ENCODE assay signal across 28 cellular contexts in the genomic region with DNA sequence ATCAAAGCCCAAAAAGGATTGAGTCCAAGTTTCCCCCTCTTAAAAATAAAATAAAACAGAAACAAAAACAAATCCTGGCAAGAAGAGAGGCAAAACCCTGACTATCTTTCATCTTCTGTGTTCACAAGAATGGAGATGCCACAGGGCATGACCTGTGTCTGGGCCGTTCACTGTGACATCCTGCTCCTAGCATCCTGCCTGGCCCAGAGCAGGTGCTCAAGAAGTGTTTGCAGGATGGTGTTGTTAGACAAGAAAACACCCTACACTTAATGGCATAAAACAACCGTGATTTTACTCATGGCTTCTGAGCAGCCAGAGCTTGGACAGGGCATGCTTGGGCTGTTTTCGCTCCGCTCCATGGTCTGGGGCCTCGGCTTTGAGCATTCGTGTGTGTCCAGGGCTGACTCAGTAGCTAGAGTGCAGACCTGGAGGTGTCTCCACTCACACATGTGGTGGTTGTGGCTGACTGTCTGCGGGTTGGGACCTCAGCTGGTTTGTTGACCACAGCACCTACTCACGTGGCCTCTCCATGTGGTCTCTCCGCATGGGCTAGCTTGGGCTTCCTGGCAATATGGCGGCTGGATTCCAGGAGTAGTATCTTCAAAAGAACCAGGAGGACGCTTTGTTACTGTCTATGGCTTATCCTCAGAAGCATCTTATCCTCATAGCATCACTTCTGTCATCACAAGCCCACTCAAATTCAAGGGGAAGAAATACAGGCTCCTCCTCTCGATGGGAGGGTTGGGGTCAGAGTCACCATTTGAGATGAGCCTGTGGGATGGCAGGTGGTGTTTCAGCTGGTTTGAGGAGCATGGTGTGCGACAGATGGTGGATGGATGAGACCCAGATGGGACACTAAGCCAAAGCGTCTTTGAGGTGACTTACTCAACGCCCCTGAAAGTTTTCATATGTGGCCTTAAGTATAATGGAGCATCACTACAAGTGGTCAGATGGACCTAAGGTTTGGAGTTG. TPM values are rescaled to one million over a fixed set of nuclear protein-coding genes. Genes with fewer than 3 reads are reported as not detected.
DNase-seq lines count a peak whose midpoint lies in the region; ATAC-seq, FAIRE-seq and TF ChIP-seq lines count a peak whose summit lies in the region.
"Had no signal": no experiment of that assay in that cellular context is flagged by ENCODE, and none has a peak within 500 bp of the region (broad histone marks: within the 10 kb centered on the region; RNA-seq: fewer than 3 reads in every experiment).

No MANE protein-coding gene starts in this region.

- H4K20me1 ChIP-seq in BLaER1 (peaks cover 13% of the 10 kb centered on the region), keratinocyte (ENCODE audit: control insufficient read depth, extremely low read depth, insufficient read depth, low read length) (no peaks in the 10 kb centered on the region)

- H3K36me3 ChIP-seq in BLaER1, result no peaks in the 10 kb centered on the region
- no peaks in the 10 kb centered on the region for H3K36me3 ChIP-seq in keratinocyte (ENCODE audit: control insufficient read depth in 2 of 2, extremely low read depth in 1 of 2, insufficient read depth in 2 of 2, low read length in 2 of 2)
- no peaks in the 10 kb centered on the region for H3K36me3 ChIP-seq in gastrocnemius medialis
- H3K36me3 ChIP-seq: cardiac muscle cell, pancreas, right atrium auricular region had no signal

- intact Hi-C loops in gastrocnemius medialis (cut with DNase I; ENCODE audit: low total_unique reads), result loop anchor here (5.0 to 10.0 kb wide), 2 partner anchors 33 to 56 kb away; partner anchors contain the start of gene FZD10
- intact Hi-C loops in sciatic nerve (cut with DNase I), result no loop called here

- in situ Hi-C loops in gastrocnemius medialis (cut with MboI; ENCODE audit: low sequenced_read_pairs in 4 of 4), result no loop called here

- H3K27ac ChIP-seq in BLaER1, result no peak overlapping the region
- H3K27ac ChIP-seq in keratinocyte (ENCODE audit: control insufficient read depth, insufficient read depth, low read length), result no peak overlapping the region
- peak overlapping the region; percentile 30 to 59 (median 58) for H3K27ac ChIP-seq in gastrocnemius medialis
- H3K27ac ChIP-seq: C4-2B, cardiac muscle cell, HL-60 had no signal

- POLR2A ChIA-PET in activated CD4-positive, alpha-beta T cell treated with anti-CD3 and anti-CD28 coated beads, Interleukin-2, amount 10 ng/mL, durations not matched to agents 7 days and 5 days (lab: Charles Lee), result no interaction called here

- 0 out of 2 replicates have a peak, but pooled peaks cover 7% of the 10 kb centered on the region for H3K9me3 ChIP-seq in BLaER1
- no peaks in the 10 kb centered on the region for H3K9me3 ChIP-seq in keratinocyte (ENCODE audit: control insufficient read depth, low read depth, low read length)
- H3K9me3 ChIP-seq in gastrocnemius medialis, result no peaks in the 10 kb centered on the region
- H3K9me3 ChIP-seq: pancreas had no signal

- H3K4me2 ChIP-seq in BLaER1, result peak overlapping the region; percentile 24
- no peak overlapping the region for H3K4me2 ChIP-seq in keratinocyte (ENCODE audit: control insufficient read depth, extremely low read depth, insufficient read depth, low read depth, low read length)
- H3K4me2 ChIP-seq: hepatocyte had no signal

- peak; percentile 41 for FAIRE-seq in keratinocyte (lab: Jason Lieb, UNC)
- FAIRE-seq: pancreas had no signal

- no peak overlapping the region for H2AFZ ChIP-seq in keratinocyte (ENCODE audit: control insufficient read depth, low read length)
- H2AFZ ChIP-seq: hepatocyte had no signal

- CTCF ChIA-PET in activated CD4-positive, alpha-beta T cell treated with anti-CD3 and anti-CD28 coated beads, Interleukin-2, amount 10 ng/mL, durations not matched to agents 7 days and 5 days (lab: Charles Lee), result interaction anchor here (0.6 to 0.7 kb wide), 2 partner anchors 10 to 899 kb away, joined by 3 to 4 read pairs; no protein-coding TSS in a partner anchor

- peaks cover 2% of the 10 kb centered on the region for H3K9me1 ChIP-seq in keratinocyte (ENCODE audit: control insufficient read depth, extremely low read depth, insufficient read depth, low read length)

- H3K9me3 Mint-ChIP-seq in brain, result peaks cover 0 to 95% (median 11%) of the 10 kb centered on the region in 5 experiments
- H3K9me3 Mint-ChIP-seq in activated CD4-positive, alpha-beta T cell treated with anti-CD3 and anti-CD28 coated beads, Interleukin-2, amount 10 ng/mL, durations not matched to agents 7 days and 5 days, result no peaks in the 10 kb centered on the region
- H3K9me3 Mint-ChIP-seq: activated naive CD4-positive, alpha-beta T cell treated with anti-CD3 and anti-CD28 coated beads, Interleukin-2, amount 50 U/mL, for 72 hours; H9; nephron progenitor cell; T-helper 2 cell treated with Interferon-gamma antibody and Interleukin-4, amounts not matched to agents 5 μg/mL and 100 μg/mL, for 36 hours had no signal

- TF ChIP-seq CTCF in brain (conservative IDR thresholded peaks at IDR 0.05) (no peak), keratinocyte (optimal IDR thresholded peaks at IDR 0.05 in 1 of 3, IDR thresholded peaks at IDR 0.05 in 1 of 3, conservative IDR thresholded peaks at IDR 0.05 in 1 of 3; ENCODE audit: extremely low read depth in 1 of 3, insufficient read depth in 2 of 3, low read length in 3 of 3) (no peak), gastrocnemius medialis (IDR thresholded peaks at IDR 0.05 in 4 of 5, conservative IDR thresholded peaks at IDR 0.05 in 1 of 5) (no peak)

- TF ChIP-seq POLR2A in gastrocnemius medialis (IDR thresholded peaks at IDR 0.05), result no peak

- H3K79me2 ChIP-seq in keratinocyte (ENCODE audit: control insufficient read depth, insufficient read depth, low read length), result no peaks in the 10 kb centered on the region
- H3K79me2 ChIP-seq: hepatocyte had no signal

- H3K4me1 ChIP-seq in BLaER1, result peaks cover 31% of the 10 kb centered on the region
- peaks cover 46% of the 10 kb centered on the region for H3K4me1 ChIP-seq in keratinocyte (ENCODE audit: control insufficient read depth, extremely low read depth, insufficient read depth, low read length)
- H3K4me1 ChIP-seq in gastrocnemius medialis, result no peaks in the 10 kb centered on the region
- H3K4me1 ChIP-seq: pancreas, right atrium auricular region had no signal

- H3K4me3 ChIP-seq in BLaER1 (no peak overlapping the region), keratinocyte (ENCODE audit: control insufficient read depth in 2 of 3, extremely low read depth in 1 of 3, insufficient read depth in 2 of 3, low read depth in 1 of 3, low read length in 3 of 3) (no peak overlapping the region), gastrocnemius medialis (no peak overlapping the region)
- H3K4me3 ChIP-seq: cardiac muscle cell, hepatocyte, pancreas, right atrium auricular region had no signal

- DNase-seq in keratinocyte (ENCODE audit: low read depth, low spot score), result no peak
- DNase-seq in gastrocnemius medialis, result no peak
- no peak for DNase-seq in activated CD4-positive, alpha-beta T cell treated with anti-CD3 and anti-CD28 coated beads, Interleukin-2, amount 10 ng/mL, durations not matched to agents 7 days and 5 days
- DNase-seq in superior temporal gyrus (ENCODE audit: extremely low spot score), result no peak
- DNase-seq in COLO668 (lab: John Stamatoyannopoulos, UW; ENCODE audit: unreplicated experiment), result no peak
- DNase-seq in sciatic nerve (ENCODE audit: low spot score), result no peak
- DNase-seq: 8988T; activated CD4-positive, alpha-beta T cell treated with anti-CD3 and anti-CD28 coated beads for 4 hours; DMS79 treated with DMSO at 0.1 percent for 48 hours; H9; KG1; left colon; NCI-H2029 treated with DMSO at 0.1 percent for 48 hours; NCI-H226; nephron progenitor cell; SHP77 treated with DMSO at 0.1 percent for 48 hours; stimulated activated CD4-positive, alpha-beta T cell treated with anti-CD3 and anti-CD28 coated beads, Interleukin-4, amount 100 ng/mL, for 4 hours had no signal

- dilution Hi-C loops in keratinocyte (cut with MboI; ENCODE audit: extremely low pct_ligation_motif_present, low sequenced_read_pairs), result no loop called here

- ATAC-seq in gastrocnemius medialis, result peak in 1 of 2 donors; percentile 38
- ATAC-seq in sciatic nerve, result no peak
- ATAC-seq: activated naive CD4-positive, alpha-beta T cell treated with anti-CD3 and anti-CD28 coated beads, Interleukin-2, amount 50 U/mL, for 72 hours; left colon; Panc1 had no signal

- H3K4me1 Mint-ChIP-seq in brain, result peaks cover 45% of the 10 kb centered on the region
- H3K4me1 Mint-ChIP-seq in activated CD4-positive, alpha-beta T cell treated with anti-CD3 and anti-CD28 coated beads, Interleukin-2, amount 10 ng/mL, durations not matched to agents 7 days and 5 days, result no peaks in the 10 kb centered on the region

- H3K27me3 Mint-ChIP-seq in brain, result peaks cover 6% of the 10 kb centered on the region
- H3K27me3 Mint-ChIP-seq in activated CD4-positive, alpha-beta T cell treated with anti-CD3 and anti-CD28 coated beads, Interleukin-2, amount 10 ng/mL, durations not matched to agents 7 days and 5 days, result no peaks in the 10 kb centered on the region

- H3K9ac ChIP-seq in BLaER1 (no peak overlapping the region), keratinocyte (ENCODE audit: control insufficient read depth, extremely low read depth, insufficient read depth, low read length) (no peak overlapping the region)

- no peaks in the 10 kb centered on the region for H3K36me3 Mint-ChIP-seq in brain
- H3K36me3 Mint-ChIP-seq in activated CD4-positive, alpha-beta T cell treated with anti-CD3 and anti-CD28 coated beads, Interleukin-2, amount 10 ng/mL, durations not matched to agents 7 days and 5 days (ENCODE audit: low read depth), result no peaks in the 10 kb centered on the region
- H3K36me3 Mint-ChIP-seq: activated naive CD4-positive, alpha-beta T cell treated with anti-CD3 and anti-CD28 coated beads, Interleukin-2, amount 50 U/mL, for 72 hours had no signal

- peaks cover 15% of the 10 kb centered on the region; the same call in 1 of the 2 replicates for H3K27me3 ChIP-seq in BLaER1
- H3K27me3 ChIP-seq in keratinocyte (ENCODE audit: control insufficient read depth, extremely low read depth, insufficient read depth, low read length), result no peaks in the 10 kb centered on the region
- peaks cover 0 to 2% (median 0%) of the 10 kb centered on the region in 3 donors for H3K27me3 ChIP-seq in gastrocnemius medialis
- H3K27me3 ChIP-seq: pancreas, right atrium auricular region had no signal

- peak overlapping the region in 3 of 5 experiments; percentile 74 to 91 (median 75) for H3K27ac Mint-ChIP-seq in brain
- no peak overlapping the region for H3K27ac Mint-ChIP-seq in activated CD4-positive, alpha-beta T cell treated with anti-CD3 and anti-CD28 coated beads, Interleukin-2, amount 10 ng/mL, durations not matched to agents 7 days and 5 days
- H3K27ac Mint-ChIP-seq: activated naive CD4-positive, alpha-beta T cell treated with anti-CD3 and anti-CD28 coated beads, Interleukin-2, amount 50 U/mL, for 72 hours; H9; nephron progenitor cell; T-helper 2 cell treated with Interferon-gamma antibody and Interleukin-4, amounts not matched to agents 5 μg/mL and 100 μg/mL, for 36 hours had no signal

- H3K4me3 Mint-ChIP-seq in brain, result peak overlapping the region in 1 of 5 experiments; percentile 54
- H3K4me3 Mint-ChIP-seq in activated CD4-positive, alpha-beta T cell treated with anti-CD3 and anti-CD28 coated beads, Interleukin-2, amount 10 ng/mL, durations not matched to agents 7 days and 5 days, result no peak overlapping the region
- H3K4me3 Mint-ChIP-seq: H9; nephron progenitor cell; T-helper 2 cell treated with Interferon-gamma antibody and Interleukin-4, amounts not matched to agents 5 μg/mL and 100 μg/mL, for 36 hours had no signal

RNA-seq across cellular contexts. Expression of gene FZD10, which starts 33.2 kb away (rescaled TPM):
- polyA plus RNA-seq in brain (ENCODE audit: insufficient read depth, low read depth, low replicate concordance), result 1.5 TPM
- 0.55 to 1.9 TPM (median 0.67 TPM) in 3 replicates for polyA plus RNA-seq in keratinocyte
- 0.91 TPM for polyA plus RNA-seq in keratinocyte (2011; ENCODE audit: low read depth)
- 0.29 and 0.48 TPM in 2 replicates for polyA plus RNA-seq in keratinocyte (2011; cell fraction: cytosol; rRNA removed)
- 1.1 TPM in 2 replicates for polyA plus RNA-seq in keratinocyte (2011; cell fraction: nucleus; rRNA removed)
- 2.0 and 2.3 TPM in 2 replicates for polyA plus RNA-seq in keratinocyte (2012; ENCODE audit: low replicate concordance)
- polyA minus RNA-seq in keratinocyte, result 1.1 to 1.4 TPM (median 1.3 TPM) in 3 replicates
- 2.9 TPM for polyA minus RNA-seq in keratinocyte (2011; cell fraction: cytosol; rRNA and poly(A)+ RNA removed)
- polyA minus RNA-seq in keratinocyte (2011; cell fraction: nucleus; rRNA and poly(A)+ RNA removed), result 1.5 and 2.3 TPM in 2 replicates
- total RNA-seq in gastrocnemius medialis, result 1 to 10 TPM in 2 of 4 donors, under 1 TPM in 1, not detected in 1; 0.15 to 2.3 (median 1.1) TPM
- total RNA-seq in activated CD4-positive, alpha-beta T cell treated with anti-CD3 and anti-CD28 coated beads, Interleukin-2, amount 10 ng/mL, durations not matched to agents 7 days and 5 days, result not detected
- total RNA-seq in sciatic nerve, result 1.5 TPM
- total RNA-seq: activated naive CD4-positive, alpha-beta T cell treated with anti-CD3 and anti-CD28 coated beads, Interleukin-2, amount 50 U/mL, for 72 hours had no signal
- polyA plus RNA-seq: cardiac muscle cell had no signal

Comparison
In these comparisons a context has a peak if more than half of its experiments do, and no peak if none do; other contexts are left out.
1. H3K27ac ChIP-seq: peak in gastrocnemius medialis (4 of 4); none in BLaER1 (single experiment) and keratinocyte (single experiment).